In genomic region chr5:135127604-135128240, GRCh38 we compare ENCODE assay signal across 13 cellular contexts.
DNase-seq lines count a peak whose midpoint lies in the region; ATAC-seq and TF ChIP-seq lines count a peak whose summit lies in the region.
"Had no signal": no experiment of that assay in that cellular context is flagged by ENCODE, and none has a peak within 500 bp of the region (broad histone marks: within the 10 kb centered on the region; RNA-seq: fewer than 3 reads in every experiment).

No MANE protein-coding gene starts in this region.

- peaks cover 5% of the 10 kb centered on the region for H3K4me1 Mint-ChIP-seq in activated T-cell treated with anti-CD3 and anti-CD28 coated beads, Interleukin-2, amount 50 U/mL, for 24 hours (ENCODE audit: low read depth)

- intact Hi-C loops in colonic mucosa (cut with DNase I), result no loop called here

- DNase-seq in DMS53 (lab: John Stamatoyannopoulos, UW), result peak; percentile 92
- DNase-seq in NCI-H460 (ENCODE audit: extremely low read depth, low read depth), result peak; percentile 84
- DNase-seq in colonic mucosa, result peak; percentile 82
- peak; percentile 100 for DNase-seq in osteoblast (ENCODE audit: insufficient read length, low spot score, missing footprints)
- no peak for DNase-seq in activated T-cell treated with anti-CD3 and anti-CD28 coated beads, Interleukin-2, amount 50 U/mL, for 24 hours
- DNase-seq in NCI-H2029 (lab: John Stamatoyannopoulos, UW), result no peak
- DNase-seq in activated gamma-delta T cell (lab: John Stamatoyannopoulos, UW), result no peak
- DNase-seq: anterior cingulate cortex, DMS153, gastrocnemius medialis had no signal

- H3K27me3 ChIP-seq in colonic mucosa, result no peaks in the 10 kb centered on the region
- H3K27me3 ChIP-seq in osteoblast (ENCODE audit: insufficient read depth, low read length), result peaks cover 4% of the 10 kb centered on the region
- H3K27me3 ChIP-seq: gastrocnemius medialis, right atrium auricular region had no signal

- H3K9me3 Mint-ChIP-seq in activated T-cell treated with anti-CD3 and anti-CD28 coated beads, Interleukin-2, amount 50 U/mL, for 24 hours, result no peaks in the 10 kb centered on the region

- H3K36me3 Mint-ChIP-seq in activated T-cell treated with anti-CD3 and anti-CD28 coated beads, Interleukin-2, amount 50 U/mL, for 24 hours (ENCODE audit: low read depth), result no peaks in the 10 kb centered on the region

- no peak overlapping the region for H3K4me3 ChIP-seq in colonic mucosa
- peak overlapping the region; percentile 5 for H3K4me3 ChIP-seq in osteoblast (ENCODE audit: insufficient read depth, low read length)
- H3K4me3 ChIP-seq: gastrocnemius medialis, right atrium auricular region had no signal

- TF ChIP-seq CTCF in colonic mucosa (IDR thresholded peaks at IDR 0.05), result no peak
- TF ChIP-seq CTCF in osteoblast (IDR thresholded peaks at IDR 0.05; ENCODE audit: extremely low read depth, low read depth, low read length), result no peak

- H3K4me3 Mint-ChIP-seq in activated T-cell treated with anti-CD3 and anti-CD28 coated beads, Interleukin-2, amount 50 U/mL, for 24 hours, result no peak overlapping the region

- ATAC-seq in HG02885 (IDR thresholded peaks at IDR 0.05; ENCODE audit: poor library complexity, unreplicated experiment), result no peak
- ATAC-seq: gastrocnemius medialis had no signal

- no peaks in the 10 kb centered on the region for H3K27me3 Mint-ChIP-seq in activated T-cell treated with anti-CD3 and anti-CD28 coated beads, Interleukin-2, amount 50 U/mL, for 24 hours

- H3K4me1 ChIP-seq in colonic mucosa (no peaks in the 10 kb centered on the region), osteoblast (ENCODE audit: insufficient read depth, low read length) (peaks cover 14% of the 10 kb centered on the region)
- H3K4me1 ChIP-seq: right atrium auricular region had no signal

- no peaks in the 10 kb centered on the region for H4K20me1 ChIP-seq in osteoblast (ENCODE audit: insufficient read depth, low read length)

- H3K9me3 ChIP-seq in colonic mucosa (no peaks in the 10 kb centered on the region), osteoblast (ENCODE audit: low read depth, low read length) (no peaks in the 10 kb centered on the region)
- H3K9me3 ChIP-seq: gastrocnemius medialis, right atrium auricular region had no signal

- no peak overlapping the region for H3K27ac Mint-ChIP-seq in activated T-cell treated with anti-CD3 and anti-CD28 coated beads, Interleukin-2, amount 50 U/mL, for 24 hours

- H2AFZ ChIP-seq in osteoblast (ENCODE audit: low read length), result peak overlapping the region; percentile 75

- H3K36me3 ChIP-seq in colonic mucosa (no peaks in the 10 kb centered on the region), osteoblast (ENCODE audit: insufficient read depth, low read length) (no peaks in the 10 kb centered on the region)
- H3K36me3 ChIP-seq: gastrocnemius medialis, right atrium auricular region had no signal

- H3K79me2 ChIP-seq in osteoblast (ENCODE audit: insufficient read depth, low read length), result no peaks in the 10 kb centered on the region

- H3K27ac ChIP-seq in colonic mucosa (peak overlapping the region; percentile 57), osteoblast (ENCODE audit: low read depth, low read length) (no peak overlapping the region)
- H3K27ac ChIP-seq: gastrocnemius medialis, HL-60, right atrium auricular region had no signal

- no peak overlapping the region for H3K9ac ChIP-seq in colonic mucosa (ENCODE audit: low read depth in 2 of 2, low read length in 2 of 2)

- H3K4me2 ChIP-seq in osteoblast (ENCODE audit: insufficient read depth, low read length), result no peak overlapping the region

Comparison
In these comparisons a context has a peak if more than half of its experiments do, and no peak if none do; other contexts are left out.
1. DNase-seq: peak in DMS53 (single experiment), NCI-H460 (single experiment), colonic mucosa (single experiment) and osteoblast (single experiment); none in activated T-cell treated with anti-CD3 and anti-CD28 coated beads, Interleukin-2, amount 50 U/mL, for 24 hours (single experiment), NCI-H2029 (single experiment) and activated gamma-delta T cell (single experiment).